In the genomic region with DNA sequence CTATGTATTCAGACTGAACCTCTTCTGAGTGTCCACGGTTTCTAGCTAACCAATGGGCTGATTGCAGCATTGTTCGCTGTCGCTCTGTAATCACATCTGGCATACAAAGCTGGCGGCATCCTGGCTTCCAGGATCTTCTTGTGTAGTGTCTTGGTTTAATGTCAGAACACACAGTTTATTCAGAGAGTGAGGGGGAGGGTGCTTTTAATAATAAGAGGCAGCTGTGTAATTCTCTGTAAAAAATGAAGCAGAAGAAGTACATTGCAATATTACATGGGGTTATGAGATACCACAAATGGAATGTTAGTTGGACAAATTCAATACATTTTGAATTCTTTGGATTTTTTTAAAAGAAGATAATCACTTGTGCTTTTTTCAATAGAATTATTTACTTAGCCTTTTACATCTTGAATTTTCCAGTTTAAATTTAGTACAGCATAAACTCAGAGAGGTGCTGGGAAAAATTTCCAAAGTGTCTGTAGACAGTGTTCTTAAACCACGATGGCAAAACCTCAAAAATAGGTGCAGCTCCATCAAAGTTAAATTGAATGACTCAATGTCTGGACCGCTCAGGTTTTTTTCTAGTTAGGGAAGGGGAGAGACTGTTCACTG, we compare ENCODE assay signal across 2 cellular contexts.
TF ChIP-seq lines count a peak whose summit lies in the region.

No MANE protein-coding gene starts in this region.

TF ChIP-seq in IMR-90, 13 proteins besides CTCF, POLR2A, EP300 and RAD21:
- TF ChIP-seq, protein P1, sequence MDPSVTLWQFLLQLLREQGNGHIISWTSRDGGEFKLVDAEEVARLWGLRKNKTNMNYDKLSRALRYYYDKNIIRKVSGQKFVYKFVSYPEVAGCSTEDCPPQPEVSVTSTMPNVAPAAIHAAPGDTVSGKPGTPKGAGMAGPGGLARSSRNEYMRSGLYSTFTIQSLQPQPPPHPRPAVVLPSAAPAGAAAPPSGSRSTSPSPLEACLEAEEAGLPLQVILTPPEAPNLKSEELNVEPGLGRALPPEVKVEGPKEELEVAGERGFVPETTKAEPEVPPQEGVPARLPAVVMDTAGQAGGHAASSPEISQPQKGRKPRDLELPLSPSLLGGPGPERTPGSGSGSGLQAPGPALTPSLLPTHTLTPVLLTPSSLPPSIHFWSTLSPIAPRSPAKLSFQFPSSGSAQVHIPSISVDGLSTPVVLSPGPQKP (IDR thresholded peaks at IDR 0.05; ENCODE audit: borderline replicate concordance, low read depth, low read length): no peak
- TF ChIP-seq CEBPB (IDR thresholded peaks at IDR 0.05; ENCODE audit: low read depth, low read length) (peak; percentile 74), USF2 (IDR thresholded peaks at IDR 0.05; ENCODE audit: low read depth, low read length) (no peak), SMC3 (IDR thresholded peaks at IDR 0.05; ENCODE audit: low read depth, low read length) (no peak), FOS (IDR thresholded peaks at IDR 0.05; ENCODE audit: low read depth, low read length) (no peak), CHD1 (IDR thresholded peaks at IDR 0.05; ENCODE audit: low read depth, low read length) (no peak), NFE2L2 (IDR thresholded peaks at IDR 0.05; ENCODE audit: low read depth, low read length) (no peak)

TF ChIP-seq in GM12891, 5 proteins besides CTCF, POLR2A, EP300 and RAD21 (continued from another document):
- TF ChIP-seq PAX5 (IDR thresholded peaks at IDR 0.05; ENCODE audit: insufficient read depth, low read length, severe bottlenecking) (no peak), POLR2AphosphoS5 (IDR thresholded peaks at IDR 0.05; ENCODE audit: low read depth, low read length) (no peak), POU2F2 (IDR thresholded peaks at IDR 0.05; ENCODE audit: low read depth, low read length) (no peak), TAF1 (IDR thresholded peaks at IDR 0.05; ENCODE audit: low read depth, low read length) (no peak)
